7 cellular contexts compared by ENCODE assay signal in the genomic region with DNA sequence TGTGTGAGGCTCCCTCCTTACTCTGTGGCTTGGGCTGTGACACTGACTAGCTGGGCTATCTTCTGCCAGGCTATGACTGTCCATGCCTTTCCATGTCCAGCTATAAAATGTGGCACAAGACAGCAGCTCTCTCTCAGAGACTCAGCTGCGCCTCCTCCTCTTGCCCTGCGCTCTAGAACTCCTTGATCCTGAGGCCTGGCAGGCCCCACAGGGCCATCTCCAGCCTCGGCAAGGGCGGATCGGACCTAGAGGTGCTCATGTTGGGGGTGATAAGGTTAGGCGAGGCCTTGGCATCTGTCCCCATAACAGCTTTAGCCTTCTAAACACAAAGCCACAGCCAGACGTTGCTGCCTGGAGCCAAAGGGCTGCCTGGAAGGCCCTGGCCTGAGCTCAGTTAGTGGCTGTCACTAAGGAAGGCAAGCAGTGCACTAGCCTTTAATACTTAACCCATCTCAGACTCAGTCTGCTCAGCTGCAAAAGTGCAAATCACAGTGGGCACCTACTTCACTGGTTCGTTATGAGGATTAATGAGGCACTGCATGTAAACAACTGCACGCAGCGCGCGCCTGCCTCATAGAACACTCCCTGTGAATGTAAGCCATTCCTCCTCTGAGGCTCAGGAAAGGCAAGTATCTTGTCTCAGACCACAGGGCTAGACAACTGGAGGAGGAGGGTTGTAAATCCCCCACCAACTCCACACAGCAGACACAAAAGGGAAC. TPM values are rescaled to one million over a fixed set of nuclear protein-coding genes. Genes with fewer than 3 reads are reported as not detected.
A peak's percentile ranks its signal among the peaks of the same experiment; 100 is the strongest.
DNase-seq lines count a peak whose midpoint lies in the region; ATAC-seq, FAIRE-seq and TF ChIP-seq lines count a peak whose summit lies in the region.
"Had no signal": no experiment of that assay in that cellular context is flagged by ENCODE, and none has a peak within 500 bp of the region (broad histone marks: within the 10 kb centered on the region; RNA-seq: fewer than 3 reads in every experiment).

No MANE protein-coding gene starts in this region.

- peak overlapping the region; percentile 92 to 99 for H3K27ac ChIP-seq in left lung

- ATAC-seq in activated B cell treated with CpG ODN at 0.5 μM for 24 hours (ENCODE audit: low read depth) (no peak), left lung (no peak), GM21723 (IDR thresholded peaks at IDR 0.05; ENCODE audit: unreplicated experiment) (no peak)

- peaks cover 21 to 65% of the 10 kb centered on the region in 2 donors for H3K4me1 ChIP-seq in left lung

- DNase-seq in GM10266 (ENCODE audit: extremely low spot score) = peak; percentile 31
- DNase-seq in activated B cell treated with CpG ODN at 0.5 μM for 24 hours = no peak
- DNase-seq in left lung = no peak
- DNase-seq in frontal cortex (ENCODE audit: low spot score in 2 of 2) = no peak
- DNase-seq in SW480 (ENCODE audit: low spot score) = no peak

- CTCF ChIA-PET in activated B cell treated with CpG ODN at 0.5 μM for 24 hours (lab: Charles Lee) = no interaction called here

- peak overlapping the region; percentile 98 for H3K27ac Mint-ChIP-seq in activated B cell treated with CpG ODN at 0.5 μM for 24 hours

- peak overlapping the region; percentile 95 to 100 for H3K4me3 ChIP-seq in left lung

- no peaks in the 10 kb centered on the region for H3K27me3 Mint-ChIP-seq in activated B cell treated with CpG ODN at 0.5 μM for 24 hours

- H3K4me3 Mint-ChIP-seq in activated B cell treated with CpG ODN at 0.5 μM for 24 hours = peak overlapping the region; percentile 99

- intact Hi-C loops in activated B cell treated with CpG ODN at 0.5 μM for 24 hours (cut with micrococcal nuclease) (loop anchor here (2.0 kb wide), 1 partner anchor 51 kb away; no protein-coding TSS in a partner anchor), left lung (cut with DNase I) (no loop called here)

- POLR2A ChIA-PET in activated B cell treated with CpG ODN at 0.5 μM for 24 hours (lab: Charles Lee) = interaction anchor here (1.0 to 3.8 kb wide), 7 partner anchors 12 to 710 kb away, joined by 3 to 36 read pairs (median 6); partner anchors contain the start of genes ADORA2A and MIF

- H3K4me1 Mint-ChIP-seq in activated B cell treated with CpG ODN at 0.5 μM for 24 hours = peaks cover 89% of the 10 kb centered on the region

- no peak for FAIRE-seq in frontal cortex (lab: Jason Lieb, UNC)
- FAIRE-seq: TTC549 had no signal

- no peaks in the 10 kb centered on the region for H3K27me3 ChIP-seq in left lung

- H3K36me3 ChIP-seq in left lung = peaks cover 0 to 22% of the 10 kb centered on the region in 2 donors

- TF ChIP-seq CTCF in GM10266 (IDR thresholded peaks at IDR 0.05; ENCODE audit: control insufficient read depth, insufficient read depth, low read depth, missing control alignments) (no peak), activated B cell treated with CpG ODN at 0.5 μM for 24 hours (IDR thresholded peaks at IDR 0.05) (no peak), left lung (IDR thresholded peaks at IDR 0.05) (no peak)

- peaks cover 57% of the 10 kb centered on the region for H3K36me3 Mint-ChIP-seq in activated B cell treated with CpG ODN at 0.5 μM for 24 hours (ENCODE audit: low read depth)

- no peaks in the 10 kb centered on the region for H3K9me3 Mint-ChIP-seq in activated B cell treated with CpG ODN at 0.5 μM for 24 hours

- no peaks in the 10 kb centered on the region for H3K9me3 ChIP-seq in left lung

RNA-seq across cellular contexts. Expression of gene GUCD1, which starts 1.2 kb away (rescaled TPM):
- total RNA-seq in activated B cell treated with CpG ODN at 0.5 μM for 24 hours = 134 and 141 TPM in 2 replicates
- 100 to 1,000 TPM; 115 to 188 TPM for total RNA-seq in left lung
- total RNA-seq in frontal cortex = 35.1 TPM

RNA-seq across cellular contexts. Expression of gene SNRPD3, which starts 2.0 kb away (rescaled TPM):
- total RNA-seq in activated B cell treated with CpG ODN at 0.5 μM for 24 hours (96.5 and 98.6 TPM in 2 replicates), left lung (10 to 100 TPM; 62.7 to 67.3 TPM), frontal cortex (140 TPM)

RNA-seq across cellular contexts. Expression of gene LRRC75B, which starts 39.1 kb away (rescaled TPM):
- total RNA-seq in activated B cell treated with CpG ODN at 0.5 μM for 24 hours = 0.34 and 0.82 TPM in 2 replicates
- 10 to 100 TPM in 1 of 2 donors, 1 to 10 TPM in 1; 6.8 to 11.4 TPM for total RNA-seq in left lung
- total RNA-seq in frontal cortex = 8.2 TPM

RNA-seq across cellular contexts. Expression of gene GGT1, which starts 49.2 kb away (rescaled TPM):
- total RNA-seq in activated B cell treated with CpG ODN at 0.5 μM for 24 hours = 7.3 and 7.6 TPM in 2 replicates
- 10 to 100 TPM; 42.5 to 96.4 TPM for total RNA-seq in left lung
- 2.0 TPM for total RNA-seq in frontal cortex

RNA-seq across cellular contexts. Expression of gene UPB1, which starts 58.6 kb away (rescaled TPM):
- total RNA-seq in activated B cell treated with CpG ODN at 0.5 μM for 24 hours (1.1 and 1.3 TPM in 2 replicates), left lung (1 to 10 TPM in 1 of 2 donors, under 1 TPM in 1; 0.50 to 2.2 TPM), frontal cortex (0.41 TPM)
